ENCODE assay signal across 15 cellular contexts in the genomic region with DNA sequence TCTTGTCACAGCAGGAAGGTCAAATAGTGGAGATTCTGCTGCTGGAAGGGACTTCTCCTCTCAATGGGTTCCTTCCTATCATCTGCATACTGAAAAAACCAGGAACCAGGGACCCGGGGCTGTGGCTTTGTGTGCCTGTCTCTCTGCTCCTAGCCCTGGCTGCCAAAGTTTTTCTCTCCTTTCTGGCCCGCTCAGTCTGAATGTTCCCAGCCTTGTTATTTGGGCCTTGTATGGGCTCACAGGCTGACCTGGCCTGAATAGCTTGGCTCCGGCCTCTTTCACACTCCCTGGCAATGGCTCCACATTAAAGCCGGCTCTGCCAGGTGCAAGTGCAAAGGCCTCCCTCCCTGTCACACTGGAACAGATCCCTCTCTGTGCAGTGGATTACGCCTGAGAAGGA.
DNase-seq lines count a peak whose midpoint lies in the region; ATAC-seq and TF ChIP-seq lines count a peak whose summit lies in the region.
"Had no signal": no experiment of that assay in that cellular context is flagged by ENCODE, and none has a peak within 500 bp of the region (broad histone marks: within the 10 kb centered on the region; RNA-seq: fewer than 3 reads in every experiment).

No MANE protein-coding gene starts in this region.

- H3K36me3 Mint-ChIP-seq in progenitor cell of endocrine pancreas (ENCODE audit: insufficient read depth), result peaks cover 27% of the 10 kb centered on the region

- peaks cover 19% of the 10 kb centered on the region for H3K4me1 Mint-ChIP-seq in progenitor cell of endocrine pancreas (ENCODE audit: low read depth)
- H3K4me1 Mint-ChIP-seq: stimulated activated effector memory CD8-positive, alpha-beta T cell treated with anti-CD3 and anti-CD28 coated beads, Interleukin-12 subunit alpha, Interleukin-12 subunit beta, amount 100 ng/mL, for 72 hours had no signal

- H3K9me3 ChIP-seq in NT2/D1 (ENCODE audit: insufficient read depth, low read length) (peaks cover 5% of the 10 kb centered on the region; the same call in 1 of the 2 replicates), esophagus squamous epithelium (no peaks in the 10 kb centered on the region)
- H3K9me3 ChIP-seq: SJSA1 had no signal

- TF ChIP-seq POLR2A in esophagus squamous epithelium (IDR thresholded peaks at IDR 0.05), result no peak

- H3K4me1 ChIP-seq in NT2/D1 (ENCODE audit: insufficient read depth, insufficient read length) (peaks cover 25% of the 10 kb centered on the region), esophagus squamous epithelium (peaks cover 0 to 76% (median 17%) of the 10 kb centered on the region in 3 donors)

- TF ChIP-seq CTCF in esophagus squamous epithelium (IDR thresholded peaks at IDR 0.05) (no peak), progenitor cell of endocrine pancreas (IDR thresholded peaks at IDR 0.05; ENCODE audit: unreplicated experiment) (no peak)

- no peaks in the 10 kb centered on the region for H3K27me3 Mint-ChIP-seq in progenitor cell of endocrine pancreas
- H3K27me3 Mint-ChIP-seq: activated CD4-positive, alpha-beta memory T cell treated with anti-CD3 and anti-CD28 coated beads for 36 hours had no signal

- H3K27ac ChIP-seq in esophagus squamous epithelium, result peak overlapping the region in 3 of 4 donors; percentile 35 to 64 (median 47)
- H3K27ac ChIP-seq in substantia nigra (ENCODE audit: low read depth, low read length, poor library complexity, severe bottlenecking), result peak overlapping the region; percentile 60
- H3K27ac ChIP-seq: SJSA1 had no signal

- H3K4me3 ChIP-seq in NT2/D1 (ENCODE audit: insufficient read length, low read depth), result no peak overlapping the region
- H3K4me3 ChIP-seq in esophagus squamous epithelium, result no peak overlapping the region
- H3K4me3 ChIP-seq: SJSA1 had no signal

- no peak overlapping the region for H3K4me3 Mint-ChIP-seq in progenitor cell of endocrine pancreas (ENCODE audit: low read depth)
- H3K4me3 Mint-ChIP-seq: activated CD4-positive, alpha-beta memory T cell treated with anti-CD3 and anti-CD28 coated beads for 36 hours; activated T-helper 1 cell treated with anti-CD3 and anti-CD28 coated beads, Interleukin-12 subunit alpha, Interleukin-12 subunit beta, Interleukin-2, Interleukin-4 antibody, amounts not matched to agents 30 ng/mL and 10 ng/mL and 1 ng/mL, durations not matched to agents 14 hours and 24 hours and 36 hours; stimulated activated effector memory CD8-positive, alpha-beta T cell treated with anti-CD3 and anti-CD28 coated beads, Interleukin-12 subunit alpha, Interleukin-12 subunit beta, amount 100 ng/mL, for 72 hours had no signal

- H3K9me3 Mint-ChIP-seq in progenitor cell of endocrine pancreas (ENCODE audit: low read depth), result no peaks in the 10 kb centered on the region
- H3K9me3 Mint-ChIP-seq: activated CD4-positive, alpha-beta memory T cell treated with anti-CD3 and anti-CD28 coated beads for 36 hours; activated T-helper 1 cell treated with anti-CD3 and anti-CD28 coated beads, Interleukin-12 subunit alpha, Interleukin-12 subunit beta, Interleukin-2, Interleukin-4 antibody, amounts not matched to agents 30 ng/mL and 10 ng/mL and 1 ng/mL, durations not matched to agents 14 hours and 24 hours and 36 hours; stimulated activated effector memory CD8-positive, alpha-beta T cell treated with anti-CD3 and anti-CD28 coated beads, Interleukin-12 subunit alpha, Interleukin-12 subunit beta, amount 100 ng/mL, for 72 hours had no signal

- peak overlapping the region; percentile 51 for H3K9ac ChIP-seq in NT2/D1 (ENCODE audit: insufficient read length, low read depth)

- H3K27me3 ChIP-seq in NT2/D1 (ENCODE audit: insufficient read depth, insufficient read length) (no peaks in the 10 kb centered on the region), esophagus squamous epithelium (no peaks in the 10 kb centered on the region)
- H3K27me3 ChIP-seq: SJSA1 had no signal

- H3K36me3 ChIP-seq in NT2/D1 (ENCODE audit: insufficient read depth, insufficient read length, low read length) (peaks cover 84% of the 10 kb centered on the region), esophagus squamous epithelium (peaks cover 0 to 87% (median 0%) of the 10 kb centered on the region in 3 donors)

- DNase-seq in NT2/D1 (ENCODE audit: low read depth, low spot score), result no peak
- no peak for DNase-seq in esophagus squamous epithelium (lab: John Stamatoyannopoulos, UW)
- DNase-seq in middle frontal gyrus (ENCODE audit: extremely low spot score, low spot score), result peak; percentile 24
- DNase-seq in substantia nigra (lab: John Stamatoyannopoulos, UW), result peak in 37 of 49 donors; percentile 22 to 84 (median 57)
- DNase-seq in SIG-M5 (lab: John Stamatoyannopoulos, UW), result no peak
- DNase-seq in progenitor cell of endocrine pancreas (ENCODE audit: low spot score, unreplicated experiment), result no peak
- DNase-seq in activated effector memory CD4-positive, alpha-beta T cell treated with anti-CD3 and anti-CD28 coated beads, Interleukin-2, amount 50 U/mL, for 16 hours, result no peak
- DNase-seq: activated CD4-positive, alpha-beta memory T cell treated with anti-CD3 and anti-CD28 coated beads for 36 hours; DMS 273 treated with DMSO at 0.1 percent for 48 hours; GOT3; stimulated activated CD4-positive, alpha-beta T cell treated with anti-CD3 and anti-CD28 coated beads, Interleukin-4, amount 100 ng/mL, for 4 hours had no signal

- intact Hi-C loops in esophagus squamous epithelium (cut with DNase I), result loop anchor here (5.0 kb wide), 1 partner anchor 411 kb away; no protein-coding TSS in a partner anchor

- ATAC-seq in HG03045 (IDR thresholded peaks at IDR 0.05; ENCODE audit: unreplicated experiment), result no peak
- ATAC-seq: stimulated activated effector memory CD8-positive, alpha-beta T cell treated with anti-CD3 and anti-CD28 coated beads, Interleukin-12 subunit alpha, Interleukin-12 subunit beta, amount 100 ng/mL, for 72 hours had no signal

- no peak overlapping the region for H3K27ac Mint-ChIP-seq in progenitor cell of endocrine pancreas
- H3K27ac Mint-ChIP-seq: activated CD4-positive, alpha-beta memory T cell treated with anti-CD3 and anti-CD28 coated beads for 36 hours; activated T-helper 1 cell treated with anti-CD3 and anti-CD28 coated beads, Interleukin-12 subunit alpha, Interleukin-12 subunit beta, Interleukin-2, Interleukin-4 antibody, amounts not matched to agents 30 ng/mL and 10 ng/mL and 1 ng/mL, durations not matched to agents 14 hours and 24 hours and 36 hours; stimulated activated effector memory CD8-positive, alpha-beta T cell treated with anti-CD3 and anti-CD28 coated beads, Interleukin-12 subunit alpha, Interleukin-12 subunit beta, amount 100 ng/mL, for 72 hours had no signal

- WGBS in esophagus squamous epithelium, 2 donors, result 78 to 80% methylated on average over 3 to 5 of the region's 5 CpGs

Comparison
In these comparisons a context has a peak if more than half of its experiments do, and no peak if none do; other contexts are left out.
1. DNase-seq: peak in middle frontal gyrus (single experiment) and substantia nigra (37 of 49); none in NT2/D1 (single experiment), esophagus squamous epithelium (single experiment), SIG-M5 (single experiment), progenitor cell of endocrine pancreas (single experiment) and activated effector memory CD4-positive, alpha-beta T cell treated with anti-CD3 and anti-CD28 coated beads, Interleukin-2, amount 50 U/mL, for 16 hours (single experiment).